ENCODE assay signal across 16 cellular contexts in genomic region chr17:60076811-60077210, GRCh38. TPM values are rescaled to one million over a fixed set of nuclear protein-coding genes. Genes with fewer than 3 reads are reported as not detected.
DNase-seq lines count a peak whose midpoint lies in the region; ATAC-seq and TF ChIP-seq lines count a peak whose summit lies in the region.
"Had no signal": no experiment of that assay in that cellular context is flagged by ENCODE, and none has a peak within 500 bp of the region (broad histone marks: within the 10 kb centered on the region; RNA-seq: fewer than 3 reads in every experiment).

No MANE protein-coding gene starts in this region.

- H2AFZ ChIP-seq in GM23248 = no peak overlapping the region

- H3K4me1 ChIP-seq in GM23248 (ENCODE audit: insufficient read depth) (peaks cover 30% of the 10 kb centered on the region), tibial artery (peaks cover 0 to 22% (median 12%) of the 10 kb centered on the region in 4 donors), adrenal gland (replicated peaks in 1 of 2) (peaks cover 6 to 24% of the 10 kb centered on the region in 2 donors)

- ATAC-seq in GM18861 (IDR thresholded peaks at IDR 0.05; ENCODE audit: unreplicated experiment) = no peak
- ATAC-seq: heart right ventricle, left ventricle myocardium superior had no signal

- intact Hi-C loops in activated T-helper 2 cell treated with anti-CD3 and anti-CD28 coated beads, Interferon-gamma antibody, Interleukin-2, Interleukin-4, amounts not matched to agents 10 μg/mL and 5 μg/mL and 100 μg/mL, durations not matched to agents 14 hours and 24 hours and 36 hours (cut with micrococcal nuclease) = no loop called here
- intact Hi-C loops in tibial artery (cut with DNase I; ENCODE audit: low total_unique reads) (no loop called here), adrenal gland (cut with DNase I) (no loop called here)

- H3K36me3 ChIP-seq in GM23248 (ENCODE audit: low read depth) (peaks cover 37% of the 10 kb centered on the region), tibial artery (peaks cover 34 to 41% (median 35%) of the 10 kb centered on the region in 3 donors), adrenal gland (replicated peaks in 1 of 2) (peaks cover 0 to 46% of the 10 kb centered on the region in 2 donors)

- peak overlapping the region; percentile 44 for H3K27ac Mint-ChIP-seq in activated T-helper 2 cell treated with anti-CD3 and anti-CD28 coated beads, Interferon-gamma antibody, Interleukin-2, Interleukin-4, amounts not matched to agents 10 μg/mL and 5 μg/mL and 100 μg/mL, durations not matched to agents 14 hours and 24 hours and 36 hours
- H3K27ac Mint-ChIP-seq in mesothelial cell of epicardium = peak overlapping the region; percentile 95

- H3K27me3 Mint-ChIP-seq in activated T-helper 2 cell treated with anti-CD3 and anti-CD28 coated beads, Interferon-gamma antibody, Interleukin-2, Interleukin-4, amounts not matched to agents 10 μg/mL and 5 μg/mL and 100 μg/mL, durations not matched to agents 14 hours and 24 hours and 36 hours (ENCODE audit: low read depth) = no peaks in the 10 kb centered on the region
- no peaks in the 10 kb centered on the region for H3K27me3 Mint-ChIP-seq in mesothelial cell of epicardium (ENCODE audit: low read depth)

- peak overlapping the region; percentile 91 for H3K4me2 ChIP-seq in GM23248 (ENCODE audit: unreplicated experiment)

- WGBS in GM23248 (ENCODE audit: low coverage in 1 of 2, low lambda C conversion rate in 2 of 2, missing lambda C conversion rate in 2 of 2), 2 experiments = 94 to 97% methylated on average over 1 of the region's 1 CpG
- 91 to 100% (median 96%) methylated on average over 1 of the region's 1 CpG for WGBS in adrenal gland, 4 donors

- DNase-seq in GM23248 (no peak), mesothelial cell of epicardium (ENCODE audit: low spot score in 2 of 2, unreplicated experiment in 2 of 2) (no peak), tibial artery (no peak), adrenal gland (no peak)
- DNase-seq in activated T-helper 2 cell treated with anti-CD3 and anti-CD28 coated beads, Interferon-gamma antibody, Interleukin-2, Interleukin-4, amounts not matched to agents 10 μg/mL and 5 μg/mL and 100 μg/mL, durations not matched to agents 14 hours and 24 hours and 36 hours (ENCODE audit: low spot score) = no peak
- DNase-seq in stimulated activated naive CD4-positive, alpha-beta T cell treated with Interleukin-2 at 50 U/mL for 16 hours (lab: John Stamatoyannopoulos, UW) = no peak
- DNase-seq: aorta; heart right ventricle; KBM-7; left ventricle myocardium superior; NCI-H187 treated with DMSO at 0.1 percent for 48 hours; stimulated activated CD4-positive, alpha-beta T cell treated with anti-CD3 and anti-CD28 coated beads, Interleukin-2, amount 100 ng/mL, for 48 hours; stomach had no signal

- TF ChIP-seq POLR2A in adrenal gland (IDR thresholded peaks at IDR 0.05) = no peak

- TF ChIP-seq CTCF in 22Rv1 (IDR thresholded peaks at IDR 0.05) (no peak), mesothelial cell of epicardium (IDR thresholded peaks at IDR 0.05; ENCODE audit: unreplicated experiment) (no peak), tibial artery (IDR thresholded peaks at IDR 0.05) (no peak), adrenal gland (IDR thresholded peaks at IDR 0.05) (no peak)

- peaks cover 53% of the 10 kb centered on the region for H3K79me2 ChIP-seq in GM23248 (ENCODE audit: insufficient read depth)

- H3K4me3 ChIP-seq in GM23248 = peak overlapping the region; percentile 89; the same call in 1 of the 2 replicates
- no peak overlapping the region for H3K4me3 ChIP-seq in tibial artery
- no peak overlapping the region for H3K4me3 ChIP-seq in adrenal gland

- H3K27me3 ChIP-seq in GM23248 (replicated peaks; ENCODE audit: insufficient read depth) (no peaks in the 10 kb centered on the region), tibial artery (no peaks in the 10 kb centered on the region), adrenal gland (no peaks in the 10 kb centered on the region)
- H3K27me3 ChIP-seq: heart right ventricle, stomach had no signal

- H3K27ac ChIP-seq in 22Rv1 (0 out of 2 replicates have a peak overlapping the region, but pooled peaks have one; percentile 88), GM23248 (no peak overlapping the region), tibial artery (no peak overlapping the region), adrenal gland (peak overlapping the region in 1 of 5 donors; percentile 88)

- H3K36me3 Mint-ChIP-seq in activated T-helper 2 cell treated with anti-CD3 and anti-CD28 coated beads, Interferon-gamma antibody, Interleukin-2, Interleukin-4, amounts not matched to agents 10 μg/mL and 5 μg/mL and 100 μg/mL, durations not matched to agents 14 hours and 24 hours and 36 hours (ENCODE audit: low read depth) = peaks cover 30% of the 10 kb centered on the region
- peaks cover 16% of the 10 kb centered on the region for H3K36me3 Mint-ChIP-seq in mesothelial cell of epicardium

- H4K20me1 ChIP-seq in GM23248 (ENCODE audit: insufficient read depth) = no peaks in the 10 kb centered on the region

- peaks cover 29% of the 10 kb centered on the region for H3K4me1 Mint-ChIP-seq in activated T-helper 2 cell treated with anti-CD3 and anti-CD28 coated beads, Interferon-gamma antibody, Interleukin-2, Interleukin-4, amounts not matched to agents 10 μg/mL and 5 μg/mL and 100 μg/mL, durations not matched to agents 14 hours and 24 hours and 36 hours (ENCODE audit: low read depth)
- H3K4me1 Mint-ChIP-seq in mesothelial cell of epicardium = peaks cover 26% of the 10 kb centered on the region

- H3K4me3 Mint-ChIP-seq in activated T-helper 2 cell treated with anti-CD3 and anti-CD28 coated beads, Interferon-gamma antibody, Interleukin-2, Interleukin-4, amounts not matched to agents 10 μg/mL and 5 μg/mL and 100 μg/mL, durations not matched to agents 14 hours and 24 hours and 36 hours (ENCODE audit: low read depth) = peak overlapping the region; percentile 98
- H3K4me3 Mint-ChIP-seq in mesothelial cell of epicardium = peak overlapping the region; percentile 87

- H3K9me2 ChIP-seq in GM23248 (ENCODE audit: insufficient read depth) = no peaks in the 10 kb centered on the region

- no peaks in the 10 kb centered on the region for H3K9me3 Mint-ChIP-seq in activated T-helper 2 cell treated with anti-CD3 and anti-CD28 coated beads, Interferon-gamma antibody, Interleukin-2, Interleukin-4, amounts not matched to agents 10 μg/mL and 5 μg/mL and 100 μg/mL, durations not matched to agents 14 hours and 24 hours and 36 hours
- no peaks in the 10 kb centered on the region for H3K9me3 Mint-ChIP-seq in mesothelial cell of epicardium
- H3K9me3 Mint-ChIP-seq: CD14-positive monocyte had no signal

- in situ Hi-C loops in GM23248 (cut with MboI) = no loop called here

- H3K9me3 ChIP-seq in GM23248 (ENCODE audit: low read depth) (no peaks in the 10 kb centered on the region), tibial artery (no peaks in the 10 kb centered on the region), adrenal gland (replicated peaks in 1 of 3) (no peaks in the 10 kb centered on the region)
- H3K9me3 ChIP-seq: heart right ventricle, stomach had no signal

- no peak overlapping the region for H3K9ac ChIP-seq in GM23248

- H3F3A ChIP-seq in GM23248 (ENCODE audit: insufficient read depth) = peaks cover 36% of the 10 kb centered on the region

RNA-seq across cellular contexts. Expression of gene HEATR6, which starts 1.9 kb away (rescaled TPM):
- total RNA-seq in GM23248 (2014; rRNA removed; shearing (Covaris generic)) = 14.9 and 29.3 TPM in 2 replicates
- polyA plus RNA-seq in GM23248 (2016; fragmentation: Nextera tagmentation; extraction: Ambion mirVana) (11.2 and 12.4 TPM in 2 replicates), adrenal gland (10 to 100 TPM; 14.3 to 22.8 (median 15.4) TPM)
- 35.1 and 37.1 TPM in 2 replicates for total RNA-seq in activated T-helper 2 cell treated with anti-CD3 and anti-CD28 coated beads, Interferon-gamma antibody, Interleukin-2, Interleukin-4, amounts not matched to agents 10 μg/mL and 5 μg/mL and 100 μg/mL, durations not matched to agents 14 hours and 24 hours and 36 hours
- total RNA-seq in mesothelial cell of epicardium (33.9 to 37.2 TPM (median 36.1 TPM) in 3 replicates), adrenal gland (10 to 100 TPM; 18.8 to 30.3 (median 25.0) TPM)
